2 cellular contexts compared by ENCODE assay signal in the genomic region with DNA sequence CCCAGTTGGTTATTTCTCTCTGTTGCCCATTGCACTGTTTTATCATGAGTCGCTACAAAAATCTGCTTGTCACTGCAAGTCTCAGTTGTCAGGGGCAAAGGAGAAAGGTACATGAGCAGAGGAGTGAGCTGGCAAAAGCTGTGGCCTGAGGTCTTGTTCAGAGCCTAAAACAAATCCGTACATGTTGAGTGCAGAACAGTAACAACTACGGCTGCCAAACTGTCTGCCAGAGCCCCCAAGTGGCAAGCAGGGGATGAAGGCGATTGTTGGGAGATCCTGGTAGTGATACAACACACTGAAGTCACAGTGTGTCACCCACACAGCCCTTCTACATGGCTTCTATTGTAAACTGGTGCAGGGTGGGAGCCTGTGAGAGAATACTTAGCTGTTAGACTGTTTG.
TF ChIP-seq lines count a peak whose summit lies in the region.

No MANE protein-coding gene starts in this region.

TF ChIP-seq in SK-N-SH, 30 proteins besides CTCF, POLR2A, EP300 and RAD21:
- TF ChIP-seq YY1 (IDR thresholded peaks at IDR 0.05; ENCODE audit: low read depth) (no peak), ELF1 (IDR thresholded peaks at IDR 0.05) (no peak), NRF1 (IDR thresholded peaks at IDR 0.05; ENCODE audit: low read depth, low read length) (no peak), RFX5 (IDR thresholded peaks at IDR 0.05; ENCODE audit: low read length) (no peak), MEF2A (IDR thresholded peaks at IDR 0.05; ENCODE audit: borderline replicate concordance, low read depth) (no peak), GABPA (IDR thresholded peaks at IDR 0.05; ENCODE audit: low read depth) (no peak), RXRA (IDR thresholded peaks at IDR 0.05; ENCODE audit: borderline replicate concordance, low read depth) (no peak), TAF1 (IDR thresholded peaks at IDR 0.05; ENCODE audit: borderline replicate concordance, low read depth, low read length) (no peak), FOXJ3 (CRISPR knock-in tag; IDR thresholded peaks at IDR 0.05) (no peak), POLR2AphosphoS5 (IDR thresholded peaks at IDR 0.05; ENCODE audit: low read depth, low read length) (no peak), SIN3A (IDR thresholded peaks at IDR 0.05; ENCODE audit: borderline replicate concordance, low read depth, low read length) (no peak)
- TF ChIP-seq, protein P1, sequence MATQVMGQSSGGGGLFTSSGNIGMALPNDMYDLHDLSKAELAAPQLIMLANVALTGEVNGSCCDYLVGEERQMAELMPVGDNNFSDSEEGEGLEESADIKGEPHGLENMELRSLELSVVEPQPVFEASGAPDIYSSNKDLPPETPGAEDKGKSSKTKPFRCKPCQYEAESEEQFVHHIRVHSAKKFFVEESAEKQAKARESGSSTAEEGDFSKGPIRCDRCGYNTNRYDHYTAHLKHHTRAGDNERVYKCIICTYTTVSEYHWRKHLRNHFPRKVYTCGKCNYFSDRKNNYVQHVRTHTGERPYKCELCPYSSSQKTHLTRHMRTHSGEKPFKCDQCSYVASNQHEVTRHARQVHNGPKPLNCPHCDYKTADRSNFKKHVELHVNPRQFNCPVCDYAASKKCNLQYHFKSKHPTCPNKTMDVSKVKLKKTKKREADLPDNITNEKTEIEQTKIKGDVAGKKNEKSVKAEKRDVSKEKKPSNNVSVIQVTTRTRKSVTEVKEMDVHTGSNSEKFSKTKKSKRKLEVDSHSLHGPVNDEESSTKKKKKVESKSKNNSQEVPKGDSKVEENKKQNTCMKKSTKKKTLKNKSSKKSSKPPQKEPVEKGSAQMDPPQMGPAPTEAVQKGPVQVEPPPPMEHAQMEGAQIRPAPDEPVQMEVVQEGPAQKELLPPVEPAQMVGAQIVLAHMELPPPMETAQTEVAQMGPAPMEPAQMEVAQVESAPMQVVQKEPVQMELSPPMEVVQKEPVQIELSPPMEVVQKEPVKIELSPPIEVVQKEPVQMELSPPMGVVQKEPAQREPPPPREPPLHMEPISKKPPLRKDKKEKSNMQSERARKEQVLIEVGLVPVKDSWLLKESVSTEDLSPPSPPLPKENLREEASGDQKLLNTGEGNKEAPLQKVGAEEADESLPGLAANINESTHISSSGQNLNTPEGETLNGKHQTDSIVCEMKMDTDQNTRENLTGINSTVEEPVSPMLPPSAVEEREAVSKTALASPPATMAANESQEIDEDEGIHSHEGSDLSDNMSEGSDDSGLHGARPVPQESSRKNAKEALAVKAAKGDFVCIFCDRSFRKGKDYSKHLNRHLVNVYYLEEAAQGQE (IDR thresholded peaks at IDR 0.05; ENCODE audit: low read depth, low read length): no peak

TF ChIP-seq in SK-N-SH treated with all-trans-retinoic acid at 6 μM for 48 hours, 23 proteins besides CTCF, POLR2A, EP300 and RAD21:
- TF ChIP-seq SNAI2 (CRISPR knock-in tag; IDR thresholded peaks at IDR 0.05): no peak
- no peak for TF ChIP-seq RARB (CRISPR knock-in tag; IDR thresholded peaks at IDR 0.05)
- no peak for TF ChIP-seq TOX (CRISPR knock-in tag; IDR thresholded peaks at IDR 0.05; ENCODE audit: borderline replicate concordance)
- TF ChIP-seq ZFP30 (CRISPR knock-in tag; IDR thresholded peaks at IDR 0.05): no peak
- TF ChIP-seq GLIS3 (CRISPR knock-in tag; IDR thresholded peaks at IDR 0.05): no peak
- TF ChIP-seq ZNF8 (CRISPR knock-in tag; IDR thresholded peaks at IDR 0.05): no peak
- TF ChIP-seq ZFP3 (CRISPR knock-in tag; IDR thresholded peaks at IDR 0.05): no peak
- no peak for TF ChIP-seq ESRRG (CRISPR knock-in tag; IDR thresholded peaks at IDR 0.05)
- TF ChIP-seq BACH2 (CRISPR knock-in tag; IDR thresholded peaks at IDR 0.05; ENCODE audit: borderline replicate concordance): no peak
- no peak for TF ChIP-seq PPARA (CRISPR knock-in tag; IDR thresholded peaks at IDR 0.05; ENCODE audit: borderline replicate concordance)
- TF ChIP-seq ARNTL (CRISPR knock-in tag; IDR thresholded peaks at IDR 0.05; ENCODE audit: borderline replicate concordance, low read depth): no peak
- TF ChIP-seq ZNF565 (CRISPR knock-in tag; conservative IDR thresholded peaks at IDR 0.05; ENCODE audit: low read depth): no peak
- TF ChIP-seq ISL1 (CRISPR knock-in tag; IDR thresholded peaks at IDR 0.05): no peak
